24 cellular contexts compared by ENCODE assay signal in genomic region chr4:22077571-22077970, GRCh38.
"Had no signal": no experiment of that assay in that cellular context is flagged by ENCODE, and none has a peak within 500 bp of the region (broad histone marks: within the 10 kb centered on the region; RNA-seq: fewer than 3 reads in every experiment).

No MANE protein-coding gene starts in this region.

- H3K9ac ChIP-seq: parathyroid adenoma had no signal

- H3K27me3 ChIP-seq: esophagus muscularis mucosa, neutrophil, right atrium auricular region, suprapubic skin, transverse colon, upper lobe of right lung, vagina had no signal

- H3K4me1 ChIP-seq: esophagus muscularis mucosa, parathyroid adenoma, prostate gland, right atrium auricular region, suprapubic skin, transverse colon, upper lobe of right lung, vagina had no signal

- H3K4me3 ChIP-seq: coronary artery, esophagus muscularis mucosa, lung, mucosa of descending colon, prostate gland, right atrium auricular region, smooth muscle cell, suprapubic skin, transverse colon, upper lobe of right lung, vagina had no signal

- H3K4me2 ChIP-seq: smooth muscle cell had no signal

- H3K36me3 ChIP-seq: esophagus muscularis mucosa, neutrophil, prostate gland, right atrium auricular region, suprapubic skin, transverse colon, upper lobe of right lung, vagina had no signal

- DNase-seq: dermis blood vessel endothelial cell; effector memory CD4-positive, alpha-beta T cell; kidney; mesenchymal stem cell; mucosa of descending colon; naive B cell; stimulated activated CD4-positive, alpha-beta T cell treated with anti-CD3 and anti-CD28 coated beads, Interleukin-12 subunit alpha, Interleukin-12 subunit beta, amount 100 ng/mL, for 4 hours; stimulated activated CD4-positive, alpha-beta T cell treated with anti-CD3 and anti-CD28 coated beads, Interleukin-1b, Interleukin-23, amount 100 ng/mL, for 48 hours; stimulated activated CD4-positive, alpha-beta T cell treated with anti-CD3 and anti-CD28 coated beads, Interleukin-4, amount 100 ng/mL, for 1 hour; stimulated activated CD8-positive, alpha-beta memory T cell treated with anti-CD3 and anti-CD28 coated beads, Interleukin-4, amount 100 ng/mL, for 48 hours; stimulated activated naive CD4-positive, alpha-beta T cell; stimulated activated naive CD8-positive, alpha-beta T cell treated with anti-CD3 and anti-CD28 coated beads, Interleukin-15, amount 100 ng/mL, for 72 hours; transverse colon; upper lobe of right lung had no signal

- H3K27ac ChIP-seq: coronary artery, esophagus muscularis mucosa, neutrophil, parathyroid adenoma, prostate gland, right atrium auricular region, suprapubic skin, transverse colon, upper lobe of right lung, vagina had no signal

- H3K79me2 ChIP-seq: parathyroid adenoma had no signal

- H2AFZ ChIP-seq: parathyroid adenoma had no signal

- H3K9me3 ChIP-seq: esophagus muscularis mucosa, mucosa of descending colon, neutrophil, prostate gland, right atrium auricular region, suprapubic skin, upper lobe of right lung, vagina had no signal
